1 cellular context compared by ENCODE assay signal in the genomic region with DNA sequence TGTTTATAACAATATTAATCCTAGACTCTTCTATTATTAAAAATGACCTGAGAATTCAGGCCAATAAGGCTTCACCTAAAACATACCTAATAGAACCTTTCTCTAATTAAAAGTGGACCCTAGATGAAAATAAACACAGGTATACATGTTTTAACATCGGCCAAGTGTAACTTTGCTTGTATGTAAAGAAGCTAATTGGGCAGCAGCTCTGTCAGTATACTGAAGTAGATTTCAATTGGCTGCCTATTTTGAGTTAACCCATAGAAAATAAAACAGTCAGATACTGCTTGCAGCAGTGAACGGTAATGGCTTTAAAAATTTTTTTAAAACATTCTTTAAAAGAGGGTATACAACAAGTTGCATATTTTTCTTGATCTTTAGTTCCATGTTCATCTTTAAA.
TF ChIP-seq lines count a peak whose summit lies in the region.

No MANE protein-coding gene starts in this region.

TF ChIP-seq in GM23338, 12 proteins besides CTCF, POLR2A, EP300 and RAD21 (continued from another document):
- TF ChIP-seq, protein P1, sequence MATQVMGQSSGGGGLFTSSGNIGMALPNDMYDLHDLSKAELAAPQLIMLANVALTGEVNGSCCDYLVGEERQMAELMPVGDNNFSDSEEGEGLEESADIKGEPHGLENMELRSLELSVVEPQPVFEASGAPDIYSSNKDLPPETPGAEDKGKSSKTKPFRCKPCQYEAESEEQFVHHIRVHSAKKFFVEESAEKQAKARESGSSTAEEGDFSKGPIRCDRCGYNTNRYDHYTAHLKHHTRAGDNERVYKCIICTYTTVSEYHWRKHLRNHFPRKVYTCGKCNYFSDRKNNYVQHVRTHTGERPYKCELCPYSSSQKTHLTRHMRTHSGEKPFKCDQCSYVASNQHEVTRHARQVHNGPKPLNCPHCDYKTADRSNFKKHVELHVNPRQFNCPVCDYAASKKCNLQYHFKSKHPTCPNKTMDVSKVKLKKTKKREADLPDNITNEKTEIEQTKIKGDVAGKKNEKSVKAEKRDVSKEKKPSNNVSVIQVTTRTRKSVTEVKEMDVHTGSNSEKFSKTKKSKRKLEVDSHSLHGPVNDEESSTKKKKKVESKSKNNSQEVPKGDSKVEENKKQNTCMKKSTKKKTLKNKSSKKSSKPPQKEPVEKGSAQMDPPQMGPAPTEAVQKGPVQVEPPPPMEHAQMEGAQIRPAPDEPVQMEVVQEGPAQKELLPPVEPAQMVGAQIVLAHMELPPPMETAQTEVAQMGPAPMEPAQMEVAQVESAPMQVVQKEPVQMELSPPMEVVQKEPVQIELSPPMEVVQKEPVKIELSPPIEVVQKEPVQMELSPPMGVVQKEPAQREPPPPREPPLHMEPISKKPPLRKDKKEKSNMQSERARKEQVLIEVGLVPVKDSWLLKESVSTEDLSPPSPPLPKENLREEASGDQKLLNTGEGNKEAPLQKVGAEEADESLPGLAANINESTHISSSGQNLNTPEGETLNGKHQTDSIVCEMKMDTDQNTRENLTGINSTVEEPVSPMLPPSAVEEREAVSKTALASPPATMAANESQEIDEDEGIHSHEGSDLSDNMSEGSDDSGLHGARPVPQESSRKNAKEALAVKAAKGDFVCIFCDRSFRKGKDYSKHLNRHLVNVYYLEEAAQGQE (IDR thresholded peaks at IDR 0.05; ENCODE audit: unreplicated experiment): no peak
- TF ChIP-seq POLR2AphosphoS5 (IDR thresholded peaks at IDR 0.05; ENCODE audit: low read depth): no peak
- TF ChIP-seq NANOG (IDR thresholded peaks at IDR 0.05; ENCODE audit: borderline replicate concordance): no peak
- TF ChIP-seq EZH2phosphoT487 (IDR thresholded peaks at IDR 0.05; ENCODE audit: unreplicated experiment): no peak
- TF ChIP-seq CREB1 (CRISPR knock-in tag; IDR thresholded peaks at IDR 0.05; ENCODE audit: low read depth): no peak
